ENCODE assay signal across 17 cellular contexts in the genomic region with DNA sequence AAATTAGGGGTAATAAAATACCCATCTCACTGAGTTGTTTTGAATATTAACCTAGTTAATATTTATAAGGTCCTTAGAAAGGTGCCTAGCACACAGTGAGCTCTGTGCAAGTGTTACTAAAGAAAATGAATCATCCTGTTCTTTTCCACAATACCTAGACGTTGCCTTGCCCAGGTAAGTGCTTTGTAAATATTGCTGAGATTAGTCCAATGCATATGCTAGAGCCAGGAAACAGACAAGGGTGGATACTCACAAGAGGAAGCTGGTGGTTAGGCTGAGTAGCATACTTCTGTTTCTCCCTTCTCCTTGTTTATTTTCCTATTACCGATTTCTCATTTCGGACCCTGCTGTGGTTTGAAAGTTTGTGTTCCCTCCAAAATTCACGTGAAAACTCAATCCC. TPM values are rescaled to one million over a fixed set of nuclear protein-coding genes. Genes with fewer than 3 reads are reported as not detected.
A peak's percentile ranks its signal among the peaks of the same experiment; 100 is the strongest.
DNase-seq lines count a peak whose midpoint lies in the region; ATAC-seq and TF ChIP-seq lines count a peak whose summit lies in the region.
"Had no signal": no experiment of that assay in that cellular context is flagged by ENCODE, and none has a peak within 500 bp of the region (broad histone marks: within the 10 kb centered on the region; RNA-seq: fewer than 3 reads in every experiment).

No MANE protein-coding gene starts in this region.

- no peak overlapping the region for H3K27ac ChIP-seq in RWPE1
- H3K27ac ChIP-seq: heart right ventricle had no signal

- H3K27ac Mint-ChIP-seq in CD14-positive monocyte, result peak overlapping the region in 3 of 7 donors; percentile 65 to 76 (median 75)
- H3K27ac Mint-ChIP-seq: activated T-helper 1 cell treated with anti-CD3 and anti-CD28 coated beads, Interleukin-12 subunit alpha, Interleukin-12 subunit beta, Interleukin-2, Interleukin-4 antibody, amounts not matched to agents 30 ng/mL and 10 ng/mL and 1 ng/mL, durations not matched to agents 14 hours and 24 hours and 36 hours had no signal

- CTCF ChIA-PET in RWPE1 (lab: Yijun Ruan, JAX), result interaction anchor here (1.6 to 2.6 kb wide), 2 partner anchors 11 to 14 kb away, joined by 8 to 11 read pairs; no protein-coding TSS in a partner anchor

- H3K9me3 Mint-ChIP-seq in CD14-positive monocyte, result no peaks in the 10 kb centered on the region
- H3K9me3 Mint-ChIP-seq: activated T-helper 1 cell treated with anti-CD3 and anti-CD28 coated beads, Interleukin-12 subunit alpha, Interleukin-12 subunit beta, Interleukin-2, Interleukin-4 antibody, amounts not matched to agents 30 ng/mL and 10 ng/mL and 1 ng/mL, durations not matched to agents 14 hours and 24 hours and 36 hours; endodermal cell had no signal

- H3K4me1 Mint-ChIP-seq in CD14-positive monocyte, result peaks cover 69% of the 10 kb centered on the region

- ATAC-seq in left colon (peak; percentile 77), HG02884 (IDR thresholded peaks at IDR 0.05; ENCODE audit: unreplicated experiment) (no peak)
- ATAC-seq: activated CD4-positive, CD25-positive, alpha-beta regulatory T cell treated with anti-CD3 and anti-CD28 coated beads, Interleukin-2, amount 50 U/mL, for 24 hours; heart right ventricle; SK-N-SH treated with all-trans-retinoic acid at 6 μM for 48 hours had no signal

- TF ChIP-seq CTCF in CD14-positive monocyte (IDR thresholded peaks at IDR 0.05) (no peak), RWPE1 (conservative IDR thresholded peaks at IDR 0.05; ENCODE audit: low read depth) (no peak)

- no peak for DNase-seq in CD14-positive monocyte (ENCODE audit: low spot score)
- peak; percentile 35 to 69 (median 52) for DNase-seq in NCI-H1417 (lab: John Stamatoyannopoulos, UW)
- DNase-seq in RWPE1 (ENCODE audit: low spot score), result peak; percentile 29
- DNase-seq in left colon, result no peak
- DNase-seq in NCI-H446 treated with DMSO at 0.1 percent for 48 hours (lab: John Stamatoyannopoulos, UW), result no peak
- DNase-seq in A172 (ENCODE audit: low spot score), result no peak
- DNase-seq in activated CD4-positive, CD25-positive, alpha-beta regulatory T cell (lab: John Stamatoyannopoulos, UW), result no peak
- DNase-seq: aorta, endodermal cell, heart right ventricle, NCI-H446, nucleus accumbens had no signal

- no peaks in the 10 kb centered on the region for H3K36me3 Mint-ChIP-seq in CD14-positive monocyte

- peaks cover 0 to 5% (median 0%) of the 10 kb centered on the region in 3 donors for H3K27me3 Mint-ChIP-seq in CD14-positive monocyte (ENCODE audit: low read depth in 3 of 3)

- POLR2A ChIA-PET in RWPE1 (lab: Yijun Ruan, JAX; ENCODE audit: low non-redundant PET), result no interaction called here

- H3K4me3 Mint-ChIP-seq in CD14-positive monocyte, result peak overlapping the region; percentile 58 to 89
- H3K4me3 Mint-ChIP-seq: activated T-helper 1 cell treated with anti-CD3 and anti-CD28 coated beads, Interleukin-12 subunit alpha, Interleukin-12 subunit beta, Interleukin-2, Interleukin-4 antibody, amounts not matched to agents 30 ng/mL and 10 ng/mL and 1 ng/mL, durations not matched to agents 14 hours and 24 hours and 36 hours; endodermal cell had no signal

- intact Hi-C loops in CD14-positive monocyte (cut with micrococcal nuclease), result no loop called here
- intact Hi-C loops in left colon (cut with DNase I, micrococcal nuclease), result no loop called here

RNA-seq across cellular contexts. Expression of a gene that starts 58.1 kb away (rescaled TPM):
- polyA plus RNA-seq in CD14-positive monocyte, result not detected
- total RNA-seq in left colon, result 10 to 100 TPM; 11.6 to 31.3 TPM
- not detected in 2 replicates for total RNA-seq in A172 (2014; rRNA removed; shearing (Covaris generic))
- total RNA-seq: aorta, endodermal cell, heart right ventricle, liver had no signal
- polyA plus RNA-seq: liver had no signal

Comparison
In these comparisons a context has a peak if more than half of its experiments do, and no peak if none do; other contexts are left out.
1. DNase-seq: peak in NCI-H1417 (3 of 3) and RWPE1 (single experiment); none in CD14-positive monocyte (single experiment), left colon (0 of 2), NCI-H446 treated with DMSO at 0.1 percent for 48 hours (single experiment), A172 (single experiment) and activated CD4-positive, CD25-positive, alpha-beta regulatory T cell (0 of 4).
2. RNA of a gene that starts 58.1 kb away (total RNA-seq): 11.6 to 31.3 TPM in left colon; not detected in A172; every median in the first group is over 10 times any median in the second.